ENCODE assay signal across 2 cellular contexts in the genomic region with DNA sequence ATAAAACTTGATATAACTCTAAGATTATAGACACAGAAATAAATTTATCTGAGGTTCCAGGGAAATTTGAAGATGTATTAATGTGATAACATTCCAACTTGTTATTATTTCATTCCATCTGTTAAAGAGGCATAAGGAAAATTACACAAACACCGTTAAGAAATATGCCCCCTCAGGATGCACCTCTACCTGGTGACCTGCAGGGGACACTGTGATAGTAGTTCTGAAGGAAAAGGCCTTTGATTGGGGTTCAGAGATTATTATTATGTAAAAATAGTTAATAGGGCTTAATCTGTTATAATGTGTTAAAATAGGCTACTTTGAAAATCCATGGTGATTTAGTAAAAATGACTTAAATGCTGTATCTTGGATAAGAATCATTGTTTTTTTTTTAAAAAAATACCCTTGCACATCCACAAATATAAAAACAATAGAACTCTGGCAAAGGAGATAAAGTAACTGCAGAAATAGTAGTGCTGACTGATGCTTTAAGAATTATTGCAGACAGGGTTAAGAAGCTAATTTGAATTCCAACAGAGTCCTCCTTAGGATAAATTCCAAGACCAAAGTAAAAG.
TF ChIP-seq lines count a peak whose summit lies in the region.

No MANE protein-coding gene starts in this region.

TF ChIP-seq in A549, 52 proteins besides CTCF, POLR2A, EP300 and RAD21:
- TF ChIP-seq, protein P1, sequence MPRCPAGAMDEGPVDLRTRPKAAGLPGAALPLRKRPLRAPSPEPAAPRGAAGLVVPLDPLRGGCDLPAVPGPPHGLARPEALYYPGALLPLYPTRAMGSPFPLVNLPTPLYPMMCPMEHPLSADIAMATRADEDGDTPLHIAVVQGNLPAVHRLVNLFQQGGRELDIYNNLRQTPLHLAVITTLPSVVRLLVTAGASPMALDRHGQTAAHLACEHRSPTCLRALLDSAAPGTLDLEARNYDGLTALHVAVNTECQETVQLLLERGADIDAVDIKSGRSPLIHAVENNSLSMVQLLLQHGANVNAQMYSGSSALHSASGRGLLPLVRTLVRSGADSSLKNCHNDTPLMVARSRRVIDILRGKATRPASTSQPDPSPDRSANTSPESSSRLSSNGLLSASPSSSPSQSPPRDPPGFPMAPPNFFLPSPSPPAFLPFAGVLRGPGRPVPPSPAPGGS (IDR thresholded peaks at IDR 0.05): no peak
- TF ChIP-seq ZC3H11A (IDR thresholded peaks at IDR 0.05) (no peak), JUN (IDR thresholded peaks at IDR 0.05) (no peak), SMC3 (IDR thresholded peaks at IDR 0.05) (peak; percentile 76), CHD4 (IDR thresholded peaks at IDR 0.05; ENCODE audit: borderline replicate concordance) (no peak), MYC (IDR thresholded peaks at IDR 0.05; ENCODE audit: borderline replicate concordance, low read length) (no peak)
- TF ChIP-seq, protein P2, sequence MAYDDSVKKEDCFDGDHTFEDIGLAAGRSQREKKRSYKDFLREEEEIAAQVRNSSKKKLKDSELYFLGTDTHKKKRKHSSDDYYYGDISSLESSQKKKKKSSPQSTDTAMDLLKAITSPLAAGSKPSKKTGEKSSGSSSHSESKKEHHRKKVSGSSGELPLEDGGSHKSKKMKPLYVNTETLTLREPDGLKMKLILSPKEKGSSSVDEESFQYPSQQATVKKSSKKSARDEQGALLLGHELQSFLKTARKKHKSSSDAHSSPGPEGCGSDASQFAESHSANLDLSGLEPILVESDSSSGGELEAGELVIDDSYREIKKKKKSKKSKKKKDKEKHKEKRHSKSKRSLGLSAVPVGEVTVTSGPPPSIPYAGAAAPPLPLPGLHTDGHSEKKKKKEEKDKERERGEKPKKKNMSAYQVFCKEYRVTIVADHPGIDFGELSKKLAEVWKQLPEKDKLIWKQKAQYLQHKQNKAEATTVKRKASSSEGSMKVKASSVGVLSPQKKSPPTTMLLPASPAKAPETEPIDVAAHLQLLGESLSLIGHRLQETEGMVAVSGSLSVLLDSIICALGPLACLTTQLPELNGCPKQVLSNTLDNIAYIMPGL (CRISPR knock-in tag; IDR thresholded peaks at IDR 0.05; ENCODE audit: borderline replicate concordance): no peak

TF ChIP-seq in H1, 55 proteins besides CTCF, POLR2A, EP300 and RAD21:
- TF ChIP-seq KDM5A (IDR thresholded peaks at IDR 0.05; ENCODE audit: low read length): no peak
- TF ChIP-seq POU5F1 (IDR thresholded peaks at IDR 0.05; ENCODE audit: low read depth, low read length): no peak
- no peak for TF ChIP-seq CBX8 (IDR thresholded peaks at IDR 0.05; ENCODE audit: borderline replicate concordance, low read depth, low read length)
- TF ChIP-seq POLR2AphosphoS5 (IDR thresholded peaks at IDR 0.05; ENCODE audit: low read depth, low read length): no peak
- TF ChIP-seq, protein P3, sequence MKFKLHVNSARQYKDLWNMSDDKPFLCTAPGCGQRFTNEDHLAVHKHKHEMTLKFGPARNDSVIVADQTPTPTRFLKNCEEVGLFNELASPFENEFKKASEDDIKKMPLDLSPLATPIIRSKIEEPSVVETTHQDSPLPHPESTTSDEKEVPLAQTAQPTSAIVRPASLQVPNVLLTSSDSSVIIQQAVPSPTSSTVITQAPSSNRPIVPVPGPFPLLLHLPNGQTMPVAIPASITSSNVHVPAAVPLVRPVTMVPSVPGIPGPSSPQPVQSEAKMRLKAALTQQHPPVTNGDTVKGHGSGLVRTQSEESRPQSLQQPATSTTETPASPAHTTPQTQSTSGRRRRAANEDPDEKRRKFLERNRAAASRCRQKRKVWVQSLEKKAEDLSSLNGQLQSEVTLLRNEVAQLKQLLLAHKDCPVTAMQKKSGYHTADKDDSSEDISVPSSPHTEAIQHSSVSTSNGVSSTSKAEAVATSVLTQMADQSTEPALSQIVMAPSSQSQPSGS (IDR thresholded peaks at IDR 0.05; ENCODE audit: low read length): no peak
